Comparison of ENCODE assay signal across 1 cellular context in genomic region chr15:100726070-100726420, GRCh38.
TF ChIP-seq lines count a peak whose summit lies in the region.

No MANE protein-coding gene starts in this region.

TF ChIP-seq in GM12891, 5 proteins besides CTCF, POLR2A, EP300 and RAD21:
- TF ChIP-seq POLR2AphosphoS5 (IDR thresholded peaks at IDR 0.05; ENCODE audit: low read depth, low read length) (no peak), SPI1 (IDR thresholded peaks at IDR 0.05; ENCODE audit: low read depth, low read length) (no peak), PAX5 (IDR thresholded peaks at IDR 0.05; ENCODE audit: insufficient read depth, low read length, severe bottlenecking) (no peak), POU2F2 (IDR thresholded peaks at IDR 0.05; ENCODE audit: low read depth, low read length) (no peak), TAF1 (IDR thresholded peaks at IDR 0.05; ENCODE audit: low read depth, low read length) (no peak)
TF ChIP-seq in GM12891: peak in this region for 0.
